ENCODE assay signal across 9 cellular contexts in the genomic region with DNA sequence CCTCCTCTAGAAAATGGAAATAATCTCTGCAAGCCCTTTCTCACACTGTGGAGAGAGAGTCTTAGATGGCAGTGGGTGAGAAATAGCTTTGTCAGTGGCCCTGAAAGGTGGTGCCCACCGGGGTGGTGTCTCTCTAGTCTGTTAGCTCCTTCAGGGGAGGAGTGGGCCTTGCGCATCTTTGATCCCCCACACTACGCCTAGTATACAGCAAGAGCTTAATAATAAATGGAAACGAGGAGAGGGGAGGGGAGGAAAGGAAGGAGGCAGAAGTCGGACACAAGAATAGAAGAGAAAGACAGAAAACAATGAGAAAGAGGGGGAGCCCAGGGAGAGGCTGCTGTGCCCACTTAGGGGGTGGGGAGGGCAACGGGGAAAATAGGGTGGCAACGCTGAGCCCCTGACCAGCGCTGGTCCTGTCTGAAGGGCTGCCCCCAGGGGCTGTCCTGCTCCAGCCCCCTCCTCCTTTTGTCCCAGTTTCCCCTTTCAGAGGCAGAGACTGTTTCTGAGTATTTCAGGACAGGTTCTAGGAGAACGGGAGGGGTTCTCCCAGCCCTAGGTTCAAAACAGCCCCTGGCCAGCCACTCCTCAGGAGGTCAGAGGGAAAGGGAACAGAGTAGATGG. TPM values are rescaled to one million over a fixed set of nuclear protein-coding genes. Genes with fewer than 3 reads are reported as not detected.
DNase-seq lines count a peak whose midpoint lies in the region; ATAC-seq and TF ChIP-seq lines count a peak whose summit lies in the region.
"Had no signal": no experiment of that assay in that cellular context is flagged by ENCODE, and none has a peak within 500 bp of the region (broad histone marks: within the 10 kb centered on the region; RNA-seq: fewer than 3 reads in every experiment).

No MANE protein-coding gene starts in this region.

- ATAC-seq in GM18868 (IDR thresholded peaks at IDR 0.05; ENCODE audit: unreplicated experiment), result no peak

- H3K27me3 Mint-ChIP-seq in activated naive CD4-positive, alpha-beta T cell treated with anti-CD3 and anti-CD28 coated beads for 36 hours (ENCODE audit: low read depth), result no peaks in the 10 kb centered on the region
- peaks cover 12% of the 10 kb centered on the region for H3K27me3 Mint-ChIP-seq in mesothelial cell of epicardium (ENCODE audit: low read depth)
- peaks cover 2% of the 10 kb centered on the region for H3K27me3 Mint-ChIP-seq in type B pancreatic cell

- intact Hi-C loops in activated naive CD4-positive, alpha-beta T cell treated with anti-CD3 and anti-CD28 coated beads for 36 hours (cut with micrococcal nuclease), result no loop called here
- intact Hi-C loops in breast epithelium (cut with DNase I; ENCODE audit: low total_unique reads), result no loop called here

- H3K4me3 ChIP-seq in breast epithelium, result peak overlapping the region; percentile 76 to 98 (median 86)

- no peaks in the 10 kb centered on the region for H3K9me3 ChIP-seq in breast epithelium

- no peaks in the 10 kb centered on the region for H3K36me3 ChIP-seq in breast epithelium

- peaks cover 66% of the 10 kb centered on the region for H3K4me1 Mint-ChIP-seq in activated naive CD4-positive, alpha-beta T cell treated with anti-CD3 and anti-CD28 coated beads for 36 hours (ENCODE audit: low read depth)
- H3K4me1 Mint-ChIP-seq in mesothelial cell of epicardium (peaks cover 38% of the 10 kb centered on the region), type B pancreatic cell (ENCODE audit: unreplicated experiment) (peaks cover 55% of the 10 kb centered on the region)

- no peak for TF ChIP-seq POLR2A in breast epithelium (IDR thresholded peaks at IDR 0.05)

- peak overlapping the region; percentile 52 for H3K27ac Mint-ChIP-seq in activated naive CD4-positive, alpha-beta T cell treated with anti-CD3 and anti-CD28 coated beads for 36 hours
- H3K27ac Mint-ChIP-seq in mesothelial cell of epicardium (peak overlapping the region; percentile 66), type B pancreatic cell (peak overlapping the region; percentile 81)

- no peak for DNase-seq in activated naive CD4-positive, alpha-beta T cell treated with anti-CD3 and anti-CD28 coated beads for 36 hours
- no peak for DNase-seq in activated naive CD4-positive, alpha-beta T cell (lab: John Stamatoyannopoulos, UW)
- DNase-seq in breast epithelium (ENCODE audit: low spot score in 2 of 2) (no peak), mesothelial cell of epicardium (ENCODE audit: low spot score in 2 of 2, unreplicated experiment in 2 of 2) (no peak), type B pancreatic cell (ENCODE audit: extremely low spot score, unreplicated experiment) (no peak), NK-92 (lab: John Stamatoyannopoulos, UW; ENCODE audit: unreplicated experiment) (no peak), NCI-H69 (lab: John Stamatoyannopoulos, UW) (no peak)
- DNase-seq: NCI-H1105 had no signal

- no peaks in the 10 kb centered on the region for H3K36me3 Mint-ChIP-seq in activated naive CD4-positive, alpha-beta T cell treated with anti-CD3 and anti-CD28 coated beads for 36 hours (ENCODE audit: low read depth)
- H3K36me3 Mint-ChIP-seq in mesothelial cell of epicardium (no peaks in the 10 kb centered on the region), type B pancreatic cell (no peaks in the 10 kb centered on the region)

- peak overlapping the region; percentile 80 for H3K4me3 Mint-ChIP-seq in activated naive CD4-positive, alpha-beta T cell treated with anti-CD3 and anti-CD28 coated beads for 36 hours
- peak overlapping the region; percentile 72 for H3K4me3 Mint-ChIP-seq in mesothelial cell of epicardium
- H3K4me3 Mint-ChIP-seq in type B pancreatic cell, result peak overlapping the region; percentile 91

- H3K27ac ChIP-seq in breast epithelium, result peak overlapping the region; percentile 91 to 99

- CTCF ChIA-PET in activated naive CD4-positive, alpha-beta T cell treated with anti-CD3 and anti-CD28 coated beads for 36 hours (lab: Charles Lee), result interaction anchor here (0.7 to 3.6 kb wide), 7 partner anchors 9 to 70 kb away, joined by 3 to 23 read pairs (median 6); no protein-coding TSS in a partner anchor

- TF ChIP-seq CTCF in breast epithelium (IDR thresholded peaks at IDR 0.05), result no peak
- no peak for TF ChIP-seq CTCF in mesothelial cell of epicardium (IDR thresholded peaks at IDR 0.05; ENCODE audit: unreplicated experiment)
- TF ChIP-seq CTCF in type B pancreatic cell (conservative IDR thresholded peaks at IDR 0.05), result no peak

- no peaks in the 10 kb centered on the region for H3K27me3 ChIP-seq in breast epithelium

- peaks cover 24 to 31% of the 10 kb centered on the region in 2 donors for H3K4me1 ChIP-seq in breast epithelium

- no peaks in the 10 kb centered on the region for H3K9me3 Mint-ChIP-seq in activated naive CD4-positive, alpha-beta T cell treated with anti-CD3 and anti-CD28 coated beads for 36 hours
- H3K9me3 Mint-ChIP-seq in mesothelial cell of epicardium, result no peaks in the 10 kb centered on the region
- H3K9me3 Mint-ChIP-seq in type B pancreatic cell, result no peaks in the 10 kb centered on the region

RNA-seq across cellular contexts. Expression of a gene that starts 1.2 kb away (rescaled TPM):
- total RNA-seq in activated naive CD4-positive, alpha-beta T cell treated with anti-CD3 and anti-CD28 coated beads for 36 hours, result 10 to 100 TPM; 15.7 to 16.6 TPM
- total RNA-seq in breast epithelium (10 to 100 TPM; 31.2 to 64.0 (median 42.3) TPM), mesothelial cell of epicardium (15.9 to 17.5 TPM (median 16.5 TPM) in 3 replicates), type B pancreatic cell (ENCODE audit: low replicate concordance) (32.7 and 32.8 TPM in 2 replicates)

RNA-seq across cellular contexts. Expression of a gene that starts 49.1 kb away (rescaled TPM):
- total RNA-seq in activated naive CD4-positive, alpha-beta T cell treated with anti-CD3 and anti-CD28 coated beads for 36 hours, result 1,000 to 10,000 TPM; 5,069 to 5,116 TPM
- total RNA-seq in breast epithelium (1,000 to 10,000 TPM; 1,024 to 2,406 (median 1,978) TPM), mesothelial cell of epicardium (2,848 to 2,954 TPM (median 2,936 TPM) in 3 replicates), type B pancreatic cell (ENCODE audit: low replicate concordance) (3,170 and 3,442 TPM in 2 replicates)
